1 cellular context compared by ENCODE assay signal in genomic region chr1:180522204-180522497, GRCh38.
TF ChIP-seq lines count a peak whose summit lies in the region.

No MANE protein-coding gene starts in this region.

TF ChIP-seq in K562, 482 proteins besides CTCF, POLR2A, EP300 and RAD21:
- TF ChIP-seq, protein P1, sequence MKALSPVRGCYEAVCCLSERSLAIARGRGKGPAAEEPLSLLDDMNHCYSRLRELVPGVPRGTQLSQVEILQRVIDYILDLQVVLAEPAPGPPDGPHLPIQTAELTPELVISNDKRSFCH (CRISPR knock-in tag; IDR thresholded peaks at IDR 0.05): no peak
- TF ChIP-seq, protein P1 (tag; IDR thresholded peaks at IDR 0.05): 0 out of 2 replicates have a peak, but pooled peaks have one; percentile 18
- TF ChIP-seq JUND (IDR thresholded peaks at IDR 0.05; ENCODE audit: borderline replicate concordance, low read depth, low read length) (0 out of 2 replicates have a peak, but pooled peaks have one; percentile 25), JUND (tag; IDR thresholded peaks at IDR 0.05; ENCODE audit: borderline replicate concordance, low read depth, low read length) (no peak; the same call in 2 of the 3 replicates), NFYB (IDR thresholded peaks at IDR 0.05; ENCODE audit: extremely low read depth, insufficient read length) (no peak), NR2C1 (IDR thresholded peaks at IDR 0.05) (no peak), NR2C1 (tag; IDR thresholded peaks at IDR 0.05) (0 out of 2 replicates have a peak, but pooled peaks have one; percentile 19), E2F4 (CRISPR knock-in tag; IDR thresholded peaks at IDR 0.05; ENCODE audit: low read depth) (peak; percentile 18; the same call in 1 of the 2 replicates), ZFPM2 (CRISPR knock-in tag; IDR thresholded peaks at IDR 0.05) (no peak), ZNF347 (CRISPR knock-in tag; IDR thresholded peaks at IDR 0.05; ENCODE audit: low read depth) (no peak), MBD1 (CRISPR knock-in tag; IDR thresholded peaks at IDR 0.05) (0 out of 2 replicates have a peak, but pooled peaks have one; percentile 21), ZNF592 (IDR thresholded peaks at IDR 0.05) (0 out of 2 replicates have a peak, but pooled peaks have one; percentile 4), SMAD4 (CRISPR knock-in tag; conservative IDR thresholded peaks at IDR 0.05) (no peak), OTX1 (CRISPR knock-in tag; IDR thresholded peaks at IDR 0.05) (no peak), THAP7 (CRISPR knock-in tag; IDR thresholded peaks at IDR 0.05) (no peak), ETV6 (IDR thresholded peaks at IDR 0.05; ENCODE audit: borderline replicate concordance in 1 of 2, low read depth in 2 of 2, low read length in 1 of 2) (no peak), ETV6 (CRISPR knock-in tag; IDR thresholded peaks at IDR 0.05; ENCODE audit: borderline replicate concordance) (no peak), PHB (CRISPR knock-in tag; IDR thresholded peaks at IDR 0.05) (no peak)
- TF ChIP-seq, protein P2, sequence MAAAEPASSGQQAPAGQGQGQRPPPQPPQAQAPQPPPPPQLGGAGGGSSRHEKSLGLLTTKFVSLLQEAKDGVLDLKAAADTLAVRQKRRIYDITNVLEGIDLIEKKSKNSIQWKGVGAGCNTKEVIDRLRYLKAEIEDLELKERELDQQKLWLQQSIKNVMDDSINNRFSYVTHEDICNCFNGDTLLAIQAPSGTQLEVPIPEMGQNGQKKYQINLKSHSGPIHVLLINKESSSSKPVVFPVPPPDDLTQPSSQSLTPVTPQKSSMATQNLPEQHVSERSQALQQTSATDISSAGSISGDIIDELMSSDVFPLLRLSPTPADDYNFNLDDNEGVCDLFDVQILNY (CRISPR knock-in tag; IDR thresholded peaks at IDR 0.05): no peak
